13 cellular contexts compared by ENCODE assay signal in the genomic region with DNA sequence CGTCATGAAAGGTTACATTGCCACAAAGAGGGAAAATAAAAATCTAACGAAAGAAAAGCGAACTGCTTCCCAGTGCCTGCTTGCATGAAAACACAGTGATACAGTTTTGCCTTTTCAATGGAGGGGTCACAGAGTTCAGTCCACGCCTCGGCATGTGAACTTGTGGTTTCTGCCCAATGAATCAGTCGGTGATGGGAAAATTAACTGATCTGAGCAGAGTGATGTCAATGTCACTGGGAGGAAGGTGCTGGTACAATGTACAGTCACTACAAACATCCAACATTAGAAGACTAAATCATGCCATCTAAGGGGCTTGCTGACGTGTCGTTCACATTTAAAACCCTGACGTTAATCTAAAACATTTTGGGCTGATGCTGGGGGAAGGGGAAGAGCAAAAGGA.
"Had no signal": no experiment of that assay in that cellular context is flagged by ENCODE, and none has a peak within 500 bp of the region (broad histone marks: within the 10 kb centered on the region; RNA-seq: fewer than 3 reads in every experiment).

No MANE protein-coding gene starts in this region.

- H3K4me3 ChIP-seq: adrenal gland, left ventricle myocardium inferior, psoas muscle, thoracic aorta had no signal

- H3K27ac ChIP-seq: left ventricle myocardium inferior, psoas muscle, thoracic aorta had no signal

- DNase-seq: activated CD4-positive, alpha-beta memory T cell treated with anti-CD3 and anti-CD28 coated beads for 36 hours; activated CD4-positive, alpha-beta T cell treated with anti-CD3 and anti-CD28 coated beads for 36 hours; activated CD8-positive, alpha-beta memory T cell treated with anti-CD3 and anti-CD28 coated beads, Interleukin-2, amount 10 ng/mL, durations not matched to agents 7 days and 5 days; activated T-cell treated with anti-CD3 and anti-CD28 coated beads, Interleukin-2, amount 50 U/mL, for 24 hours; kidney; stimulated activated CD4-positive, alpha-beta T cell treated with anti-CD3 and anti-CD28 coated beads, Interleukin-1b, Interleukin-23, amount 100 ng/mL, for 48 hours; T-helper 17 cell had no signal

- H3K36me3 ChIP-seq: adrenal gland, left ventricle myocardium inferior, thoracic aorta had no signal

- H3K9me3 ChIP-seq: adrenal gland, left ventricle myocardium inferior, psoas muscle, thoracic aorta had no signal

- FAIRE-seq: colon, endometrium, kidney had no signal
